Comparison of ENCODE assay signal across 9 cellular contexts in the genomic region with DNA sequence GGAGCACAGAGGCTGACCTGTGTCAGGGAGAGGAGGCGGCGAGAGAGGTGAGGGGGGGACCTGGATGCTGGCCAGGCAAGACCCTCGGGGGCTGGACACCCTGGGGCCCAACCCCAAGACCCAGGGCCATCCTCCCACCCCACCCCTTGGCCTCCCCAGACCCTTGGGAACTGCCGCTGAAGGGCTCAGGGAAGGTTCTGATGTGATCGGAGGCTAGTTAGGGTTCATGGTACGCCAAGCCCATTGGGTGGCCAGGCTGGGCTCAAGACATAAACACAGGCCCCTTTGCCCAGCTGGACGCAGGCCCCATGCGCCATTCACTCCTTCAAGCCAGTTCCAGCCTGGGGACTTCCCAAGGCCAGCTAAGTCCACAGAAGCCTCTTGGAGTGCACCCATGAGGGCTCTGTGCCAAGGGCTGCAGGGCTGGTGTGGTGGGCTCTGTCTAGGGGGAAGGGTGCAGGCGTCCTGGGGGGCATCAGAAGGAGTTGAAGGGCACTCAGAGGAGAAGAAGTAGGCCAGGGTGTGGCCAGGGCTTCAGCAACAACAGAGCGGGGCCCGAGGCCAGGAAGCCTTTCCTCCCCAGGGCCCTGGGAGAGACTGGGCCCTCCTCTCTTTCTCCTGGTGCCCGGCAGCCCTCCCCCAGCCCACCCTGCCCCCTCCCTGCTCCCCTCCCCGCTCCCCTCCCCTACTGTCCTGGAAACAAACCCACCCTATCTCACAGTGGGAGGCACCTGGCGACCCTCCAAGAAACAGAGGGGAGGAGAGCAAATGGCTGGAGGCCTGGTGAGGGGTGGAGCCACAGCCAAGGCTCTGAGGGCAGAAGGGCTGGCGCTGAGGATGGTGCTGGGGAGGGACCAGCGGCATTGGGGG. TPM values are rescaled to one million over a fixed set of nuclear protein-coding genes. Genes with fewer than 3 reads are reported as not detected.
A peak's percentile ranks its signal among the peaks of the same experiment; 100 is the strongest.
DNase-seq lines count a peak whose midpoint lies in the region; ATAC-seq and TF ChIP-seq lines count a peak whose summit lies in the region.
"Had no signal": no experiment of that assay in that cellular context is flagged by ENCODE, and none has a peak within 500 bp of the region (broad histone marks: within the 10 kb centered on the region; RNA-seq: fewer than 3 reads in every experiment).

No MANE protein-coding gene starts in this region.

- H3K9me3 ChIP-seq in lung (ENCODE audit: control insufficient read depth in 2 of 2, insufficient read depth in 1 of 2, low read length in 1 of 2) = peaks cover 0 to 5% of the 10 kb centered on the region in 2 donors
- H3K9me3 ChIP-seq in tibial artery = peaks cover 0 to 4% (median 0%) of the 10 kb centered on the region in 3 donors

- peak; percentile 48 for ATAC-seq in lung (ENCODE audit: insufficient read depth, low FRiP score)

- DNase-seq in NCI-H2081 (lab: John Stamatoyannopoulos, UW) (peak; percentile 36 to 43), NCI-H2081 treated with DMSO at 0.1 percent for 48 hours (lab: John Stamatoyannopoulos, UW) (no peak), cardiac fibroblast (ENCODE audit: low read depth in 2 of 2) (peak; percentile 53 to 99), lung (ENCODE audit: low spot score) (peak; percentile 88), tibial artery (peak; percentile 85 to 94), NOMO-1 (lab: John Stamatoyannopoulos, UW; ENCODE audit: unreplicated experiment in 2 of 2) (no peak), COLO829 (ENCODE audit: low spot score) (no peak), HK-2 (ENCODE audit: unreplicated experiment) (no peak)

- H3K4me3 ChIP-seq in cardiac fibroblast (replicated peaks in 1 of 2; ENCODE audit: low read depth in 2 of 2, low read length in 2 of 2) = no peak overlapping the region
- H3K4me3 ChIP-seq in lung = no peak overlapping the region
- H3K4me3 ChIP-seq in tibial artery = peak overlapping the region; percentile 26 to 37

- WGBS in lung, 2 donors = 40 to 51% methylated on average over 15 to 16 of the region's 16 CpGs

- H3K4me1 ChIP-seq in lung (ENCODE audit: control insufficient read depth in 2 of 2, insufficient read depth in 2 of 2, low read length in 2 of 2) (peaks cover 8 to 19% of the 10 kb centered on the region in 2 donors), tibial artery (peaks cover 0 to 34% (median 25%) of the 10 kb centered on the region in 4 donors)

- H3K36me3 ChIP-seq in lung (ENCODE audit: control insufficient read depth in 2 of 2, insufficient read depth in 2 of 2, low read length in 2 of 2) (no peaks in the 10 kb centered on the region), tibial artery (no peaks in the 10 kb centered on the region)

- no peak for TF ChIP-seq CTCF in cardiac fibroblast (IDR thresholded peaks at IDR 0.05; ENCODE audit: low read depth, low read length)
- TF ChIP-seq CTCF in lung (IDR thresholded peaks at IDR 0.05; ENCODE audit: control extremely low read depth, extremely low read depth) = no peak
- TF ChIP-seq CTCF in tibial artery (IDR thresholded peaks at IDR 0.05) = no peak

- H3K27ac ChIP-seq in lung (ENCODE audit: low read depth in 1 of 2, low read length in 1 of 2) (peak overlapping the region; percentile 70 to 83), tibial artery (peak overlapping the region; percentile 77 to 86)

- intact Hi-C loops in tibial artery (cut with DNase I; ENCODE audit: low total_unique reads) = loop anchor here (10.0 kb wide), 1 partner anchor 460 kb away; no protein-coding TSS in a partner anchor

- no peaks in the 10 kb centered on the region for H3K27me3 ChIP-seq in lung (ENCODE audit: control insufficient read depth, insufficient read depth)
- no peaks in the 10 kb centered on the region for H3K27me3 ChIP-seq in tibial artery

RNA-seq across cellular contexts. Expression of gene TSPAN32, which starts 12.9 kb away (rescaled TPM):
- 1 to 10 TPM; 7.4 to 7.6 TPM for total RNA-seq in lung
- polyA plus RNA-seq in lung = 1 to 10 TPM; 6.1 to 6.8 TPM
- total RNA-seq: epithelial cell of proximal tubule had no signal

RNA-seq across cellular contexts. Expression of gene C11orf21, which starts 13.0 kb away (rescaled TPM):
- total RNA-seq in lung = 1 to 10 TPM; 3.4 to 5.2 TPM
- 1 to 10 TPM; 4.3 to 6.0 TPM for polyA plus RNA-seq in lung
- total RNA-seq: epithelial cell of proximal tubule had no signal

RNA-seq across cellular contexts. Expression of gene ASCL2, which starts 44.4 kb away (rescaled TPM):
- 1 to 10 TPM in 1 of 2 donors, not detected in 1; 2.4 TPM for total RNA-seq in lung
- polyA plus RNA-seq in lung = 1 to 10 TPM in 1 of 2 donors, under 1 TPM in 1; 0.94 to 2.2 TPM

Comparison
In these comparisons a context has a peak if more than half of its experiments do, and no peak if none do; other contexts are left out.
1. DNase-seq: peak in NCI-H2081 (2 of 2), cardiac fibroblast (2 of 2), lung (single experiment) and tibial artery (2 of 2); none in NCI-H2081 treated with DMSO at 0.1 percent for 48 hours (single experiment), NOMO-1 (0 of 2), COLO829 (single experiment) and HK-2 (single experiment).
2. H3K4me3 ChIP-seq: peak in tibial artery (2 of 2); none in cardiac fibroblast (0 of 2) and lung (single experiment).